Comparison of ENCODE assay signal across 8 cellular contexts in genomic region chr19:35090160-35090794, GRCh38. TPM values are rescaled to one million over a fixed set of nuclear protein-coding genes. Genes with fewer than 3 reads are reported as not detected.
A peak's percentile ranks its signal among the peaks of the same experiment; 100 is the strongest.
DNase-seq lines count a peak whose midpoint lies in the region; ATAC-seq, FAIRE-seq and TF ChIP-seq lines count a peak whose summit lies in the region.

No MANE protein-coding gene starts in this region.

- H3K4me2 ChIP-seq in endothelial cell of umbilical vein (ENCODE audit: insufficient read depth, low read length), result no peak overlapping the region
- H3K4me2 ChIP-seq in mesenchymal stem cell (ENCODE audit: low read length, poor library complexity, severe bottlenecking), result peak overlapping the region; percentile 30

- H2BK15ac ChIP-seq in mesenchymal stem cell (ENCODE audit: low read depth, poor library complexity, severe bottlenecking), result no peak overlapping the region

- H2BK12ac ChIP-seq in mesenchymal stem cell (ENCODE audit: low read length in 2 of 2), result no peak overlapping the region

- H3K18ac ChIP-seq in mesenchymal stem cell (ENCODE audit: low read depth in 1 of 2, low read length in 2 of 2), result no peak overlapping the region

- TF ChIP-seq CTCF in GM13977 (IDR thresholded peaks at IDR 0.05; ENCODE audit: extremely low read depth, insufficient read depth, missing control alignments) (peak; percentile 64), endothelial cell of umbilical vein (IDR thresholded peaks at IDR 0.05; ENCODE audit: extremely low read depth in 1 of 2, insufficient read depth in 1 of 2, low read depth in 1 of 2, low read length in 2 of 2) (peak; percentile 41 to 66), stomach (IDR thresholded peaks at IDR 0.05) (peak in 5 of 7 experiments; percentile 46 to 76 (median 59))

- FAIRE-seq in endothelial cell of umbilical vein (lab: Jason Lieb, UNC), result peak; percentile 67

- DNase-seq in GM13977 (ENCODE audit: low spot score) (peak; percentile 85), NCI-H2171 (lab: John Stamatoyannopoulos, UW) (peak; percentile 65), endothelial cell of umbilical vein (ENCODE audit: low read depth, low spot score) (peak; percentile 57), mesenchymal stem cell (peak; percentile 69), stomach (peak; percentile 69)
- DNase-seq in activated CD4-positive, alpha-beta T cell treated with anti-CD3 and anti-CD28 coated beads, Interleukin-2, amount 50 U/mL, for 4 hours, result peak; percentile 29 to 33

- intact Hi-C loops in endothelial cell of umbilical vein (cut with micrococcal nuclease) (loop anchor here (1.0 kb wide), 3 partner anchors 23 to 117 kb away; no protein-coding TSS in a partner anchor), stomach (cut with DNase I; ENCODE audit: low total_unique reads) (no loop called here)

- TF ChIP-seq POLR2A in endothelial cell of umbilical vein (IDR thresholded peaks at IDR 0.05; ENCODE audit: low read depth, low read length), result no peak
- no peak for TF ChIP-seq POLR2A in stomach (IDR thresholded peaks at IDR 0.05)

- H3K4me1 ChIP-seq in ACC112 (ENCODE audit: control insufficient read depth, insufficient read depth, low read length, unreplicated experiment) (no peaks in the 10 kb centered on the region), endothelial cell of umbilical vein (ENCODE audit: control insufficient read depth, extremely low read depth, insufficient read depth, low read length) (no peaks in the 10 kb centered on the region), mesenchymal stem cell (ENCODE audit: control insufficient read depth, insufficient read depth, low read depth, low read length) (peaks cover 11% of the 10 kb centered on the region), stomach (peaks cover 7 to 15% (median 11%) of the 10 kb centered on the region in 4 donors)

- H2AFZ ChIP-seq in ACC112 (ENCODE audit: low read length, unreplicated experiment) (no peak overlapping the region), endothelial cell of umbilical vein (ENCODE audit: low read depth, low read length) (peak overlapping the region; percentile 54), mesenchymal stem cell (ENCODE audit: low read depth, low read length) (no peak overlapping the region)

- 54% methylated on average over 10 of the region's 14 CpGs for WGBS in mesenchymal stem cell
- WGBS in stomach, 5 donors, result 15 to 26% (median 17%) methylated on average over 14 of the region's 14 CpGs

- no peak for ATAC-seq in HG02623 (IDR thresholded peaks at IDR 0.05; ENCODE audit: unreplicated experiment)

- H4K20me1 ChIP-seq in endothelial cell of umbilical vein (replicated peaks; ENCODE audit: control insufficient read depth, extremely low read depth, insufficient read depth, low read length), result no peaks in the 10 kb centered on the region

- CTCF ChIA-PET in endothelial cell of umbilical vein (lab: Charles Lee), result interaction anchor here (3.4 to 4.3 kb wide), 2 partner anchors 23 to 47 kb away, joined by 25 to 35 read pairs; no protein-coding TSS in a partner anchor

- BruUV-seq in endothelial cell of umbilical vein (replicated peaks; lab: Mats Ljungman, UMichigan), result no TSS peak

- no peak overlapping the region for H3K14ac ChIP-seq in mesenchymal stem cell (ENCODE audit: low read length in 2 of 2)

- H3K23ac ChIP-seq in mesenchymal stem cell (ENCODE audit: low read length in 2 of 2), result no peak overlapping the region

- H4K91ac ChIP-seq in mesenchymal stem cell (ENCODE audit: low read length), result no peak overlapping the region

- H3K27me3 ChIP-seq in ACC112 (ENCODE audit: insufficient read depth, low read length) (no peaks in the 10 kb centered on the region), endothelial cell of umbilical vein (ENCODE audit: control insufficient read depth in 2 of 2, insufficient read depth in 2 of 2, low read length in 2 of 2) (peaks cover 1 to 2% of the 10 kb centered on the region in 2 experiments), mesenchymal stem cell (ENCODE audit: control insufficient read depth in 1 of 2, insufficient read depth in 1 of 2, low read length in 2 of 2) (peaks cover 0 to 28% of the 10 kb centered on the region in 2 experiments), stomach (peaks cover 0 to 18% (median 4%) of the 10 kb centered on the region in 3 donors)

- no peaks in the 10 kb centered on the region for H3K9me3 ChIP-seq in endothelial cell of umbilical vein (replicated peaks; ENCODE audit: control insufficient read depth, insufficient read depth, low read length)
- H3K9me3 ChIP-seq in mesenchymal stem cell (ENCODE audit: control insufficient read depth, low read length), result no peaks in the 10 kb centered on the region
- no peaks in the 10 kb centered on the region for H3K9me3 ChIP-seq in stomach

- no peak overlapping the region for H2BK120ac ChIP-seq in mesenchymal stem cell (ENCODE audit: low read depth, low read length)

- no peak overlapping the region for H2AK5ac ChIP-seq in mesenchymal stem cell (ENCODE audit: low read length, severe bottlenecking)

- H2BK5ac ChIP-seq in mesenchymal stem cell (ENCODE audit: low read depth, low read length, poor library complexity, severe bottlenecking), result no peak overlapping the region

- POLR2A ChIA-PET in endothelial cell of umbilical vein (lab: Charles Lee), result no interaction called here

- H3K79me2 ChIP-seq in ACC112 (ENCODE audit: control insufficient read depth, insufficient read depth, low read length, unreplicated experiment) (no peaks in the 10 kb centered on the region), endothelial cell of umbilical vein (ENCODE audit: control insufficient read depth, insufficient read depth, low read length) (no peaks in the 10 kb centered on the region)

- no peaks in the 10 kb centered on the region for H3K79me1 ChIP-seq in mesenchymal stem cell (replicated peaks; ENCODE audit: low read length, poor library complexity, severe bottlenecking)

- H3K4ac ChIP-seq in mesenchymal stem cell (ENCODE audit: low read depth in 1 of 2, low read length in 2 of 2), result no peak overlapping the region

- in situ Hi-C loops in GM13977 (cut with MboI; ENCODE audit: low pct_unique_long_range_greater_than_20kb, low sequenced_read_pairs, unreplicated experiment), result no loop called here

- H3K9me1 ChIP-seq in endothelial cell of umbilical vein (replicated peaks; ENCODE audit: control insufficient read depth, extremely low read depth, insufficient read depth, low read length), result no peaks in the 10 kb centered on the region

- H3K27ac ChIP-seq in ACC112 (ENCODE audit: low read depth, low read length) (no peak overlapping the region), endothelial cell of umbilical vein (ENCODE audit: insufficient read depth, low read depth, low read length) (no peak overlapping the region), mesenchymal stem cell (ENCODE audit: low read length, poor library complexity, severe bottlenecking) (no peak overlapping the region), stomach (peak overlapping the region in 2 of 5 donors; percentile 42 to 43)

- dilution Hi-C loops in endothelial cell of umbilical vein (cut with MboI; ENCODE audit: extremely low pct_ligation_motif_present, low sequenced_read_pairs), result no loop called here

- no peak overlapping the region for H3K9ac ChIP-seq in endothelial cell of umbilical vein (replicated peaks; ENCODE audit: extremely low read depth, insufficient read depth, low read length)
- H3K9ac ChIP-seq in mesenchymal stem cell (ENCODE audit: low read length), result peak overlapping the region; percentile 32

- no peaks in the 10 kb centered on the region for H3K36me3 ChIP-seq in ACC112 (ENCODE audit: insufficient read depth, low read length)
- no peaks in the 10 kb centered on the region for H3K36me3 ChIP-seq in endothelial cell of umbilical vein (ENCODE audit: control insufficient read depth in 2 of 2, extremely low read depth in 1 of 2, insufficient read depth in 2 of 2, low read length in 2 of 2)
- H3K36me3 ChIP-seq in mesenchymal stem cell (ENCODE audit: control insufficient read depth in 1 of 2, insufficient read depth in 2 of 2, low read depth in 1 of 2, low read length in 2 of 2), result no peaks in the 10 kb centered on the region
- no peaks in the 10 kb centered on the region for H3K36me3 ChIP-seq in stomach

- no peak for TF ChIP-seq EP300 in stomach (IDR thresholded peaks at IDR 0.05)

- H3K4me3 ChIP-seq in ACC112 (ENCODE audit: low read depth, low read length) (peak overlapping the region; percentile 31), endothelial cell of umbilical vein (replicated peaks in 1 of 3; ENCODE audit: insufficient read depth in 1 of 3, low read depth in 1 of 3, low read length in 3 of 3) (no peak overlapping the region), mesenchymal stem cell (ENCODE audit: insufficient read depth in 1 of 2, low read depth in 1 of 2, low read length in 2 of 2) (peak overlapping the region in 1 of 2 experiments; percentile 51), stomach (peak overlapping the region; percentile 16 to 28 (median 19))

- H4K8ac ChIP-seq in mesenchymal stem cell (ENCODE audit: low read length), result no peak overlapping the region

RNA-seq across cellular contexts. Expression of gene FXYD3, which starts 25.3 kb away (rescaled TPM):
- total RNA-seq in endothelial cell of umbilical vein, result not detected in 2 replicates
- not detected in 2 replicates for polyA plus RNA-seq in endothelial cell of umbilical vein
- polyA plus RNA-seq in endothelial cell of umbilical vein (2011; cell fraction: cytosol; rRNA removed), result 0.08 TPM in 1 of 2 replicates, not detected in the other
- not detected in 2 replicates for polyA plus RNA-seq in endothelial cell of umbilical vein (2011; cell fraction: nucleus; rRNA removed)
- not detected in 2 replicates for polyA plus RNA-seq in endothelial cell of umbilical vein (2012)
- not detected in 2 replicates for polyA minus RNA-seq in endothelial cell of umbilical vein
- 5.8 TPM for polyA minus RNA-seq in endothelial cell of umbilical vein (2011; cell fraction: cytosol; rRNA and poly(A)+ RNA removed)
- not detected in 2 replicates for polyA minus RNA-seq in endothelial cell of umbilical vein (2011; cell fraction: nucleus; rRNA and poly(A)+ RNA removed)
- polyA plus RNA-seq in mesenchymal stem cell (2013, experiment 1 of 2), result not detected
- not detected for polyA plus RNA-seq in mesenchymal stem cell (2013, experiment 2 of 2)
- 100 to 1,000 TPM in 4 of 5 donors, 10 to 100 TPM in 1; 84.8 to 704 (median 191) TPM for total RNA-seq in stomach
- 100 to 1,000 TPM; 442 to 800 (median 537) TPM for polyA plus RNA-seq in stomach

RNA-seq across cellular contexts. Expression of gene LGI4, which starts 44.6 kb away (rescaled TPM):
- total RNA-seq in endothelial cell of umbilical vein, result not detected in 2 replicates
- not detected in 2 replicates for polyA plus RNA-seq in endothelial cell of umbilical vein
- not detected in 2 replicates for polyA plus RNA-seq in endothelial cell of umbilical vein (2011; cell fraction: cytosol; rRNA removed)
- polyA plus RNA-seq in endothelial cell of umbilical vein (2011; cell fraction: nucleus; rRNA removed), result 0.11 and 0.35 TPM in 2 replicates
- 0.15 TPM in 1 of 2 replicates, not detected in the other for polyA plus RNA-seq in endothelial cell of umbilical vein (2012)
- polyA minus RNA-seq in endothelial cell of umbilical vein, result not detected in 2 replicates
- not detected for polyA minus RNA-seq in endothelial cell of umbilical vein (2011; cell fraction: cytosol; rRNA and poly(A)+ RNA removed)
- polyA minus RNA-seq in endothelial cell of umbilical vein (2011; cell fraction: nucleus; rRNA and poly(A)+ RNA removed), result not detected in 2 replicates
- polyA plus RNA-seq in mesenchymal stem cell (2013, experiment 1 of 2), result 0.15 TPM
- polyA plus RNA-seq in mesenchymal stem cell (2013, experiment 2 of 2), result 0.11 TPM
- total RNA-seq in stomach, result 10 to 100 TPM in 3 of 5 donors, 1 to 10 TPM in 2; 3.1 to 40.0 (median 16.3) TPM
- 10 to 100 TPM in 2 of 3 donors, 1 to 10 TPM in 1; 4.4 to 18.6 (median 10.4) TPM for polyA plus RNA-seq in stomach

RNA-seq across cellular contexts. Expression of gene FXYD1, which starts 48.3 kb away (rescaled TPM):
- total RNA-seq in endothelial cell of umbilical vein (not detected in 2 replicates), stomach (100 to 1,000 TPM in 1 of 5 donors, 10 to 100 TPM in 2, 1 to 10 TPM in 1, not detected in 1; 7.5 to 193 (median 14.8) TPM)
- polyA plus RNA-seq in endothelial cell of umbilical vein (not detected in 2 replicates), stomach (10 to 100 TPM; 24.0 to 67.4 (median 60.3) TPM)
- not detected in 2 replicates for polyA plus RNA-seq in endothelial cell of umbilical vein (2011; cell fraction: cytosol; rRNA removed)
- polyA plus RNA-seq in endothelial cell of umbilical vein (2011; cell fraction: nucleus; rRNA removed), result not detected in 2 replicates
- 0.60 and 0.80 TPM in 2 replicates for polyA plus RNA-seq in endothelial cell of umbilical vein (2012)
- polyA minus RNA-seq in endothelial cell of umbilical vein, result not detected in 2 replicates
- not detected for polyA minus RNA-seq in endothelial cell of umbilical vein (2011; cell fraction: cytosol; rRNA and poly(A)+ RNA removed)
- not detected in 2 replicates for polyA minus RNA-seq in endothelial cell of umbilical vein (2011; cell fraction: nucleus; rRNA and poly(A)+ RNA removed)
- polyA plus RNA-seq in mesenchymal stem cell (2013, experiment 1 of 2), result 0.33 TPM
- polyA plus RNA-seq in mesenchymal stem cell (2013, experiment 2 of 2), result 0.33 TPM

RNA-seq across cellular contexts. Expression of gene HPN, which starts 48.8 kb away (rescaled TPM):
- total RNA-seq in endothelial cell of umbilical vein, result 0.23 TPM in 1 of 2 replicates, not detected in the other
- 0.05 and 0.10 TPM in 2 replicates for polyA plus RNA-seq in endothelial cell of umbilical vein
- polyA plus RNA-seq in endothelial cell of umbilical vein (2011; cell fraction: cytosol; rRNA removed), result 0.04 TPM in 1 of 2 replicates, not detected in the other
- polyA plus RNA-seq in endothelial cell of umbilical vein (2011; cell fraction: nucleus; rRNA removed), result 0.21 and 0.31 TPM in 2 replicates
- not detected in 2 replicates for polyA plus RNA-seq in endothelial cell of umbilical vein (2012)
- 0.13 TPM in 1 of 2 replicates, not detected in the other for polyA minus RNA-seq in endothelial cell of umbilical vein
- not detected for polyA minus RNA-seq in endothelial cell of umbilical vein (2011; cell fraction: cytosol; rRNA and poly(A)+ RNA removed)
- 0.29 TPM in 1 of 2 replicates, not detected in the other for polyA minus RNA-seq in endothelial cell of umbilical vein (2011; cell fraction: nucleus; rRNA and poly(A)+ RNA removed)
- 0.21 TPM for polyA plus RNA-seq in mesenchymal stem cell (2013, experiment 1 of 2)
- polyA plus RNA-seq in mesenchymal stem cell (2013, experiment 2 of 2), result 0.15 TPM
- 10 to 100 TPM in 4 of 5 donors, not detected in 1; 14.7 to 45.2 (median 21.9) TPM for total RNA-seq in stomach
- 10 to 100 TPM; 19.2 to 39.4 (median 33.7) TPM for polyA plus RNA-seq in stomach

RNA-seq across cellular contexts. Expression of gene FXYD7, which starts 52.8 kb away (rescaled TPM):
- not detected in 2 replicates for total RNA-seq in endothelial cell of umbilical vein
- polyA plus RNA-seq in endothelial cell of umbilical vein, result 0.40 TPM in 1 of 2 replicates, not detected in the other
- polyA plus RNA-seq in endothelial cell of umbilical vein (2011; cell fraction: cytosol; rRNA removed), result 0.14 TPM in 1 of 2 replicates, not detected in the other
- not detected in 2 replicates for polyA plus RNA-seq in endothelial cell of umbilical vein (2011; cell fraction: nucleus; rRNA removed)
- polyA plus RNA-seq in endothelial cell of umbilical vein (2012), result 0.44 TPM in 1 of 2 replicates, not detected in the other
- not detected in 2 replicates for polyA minus RNA-seq in endothelial cell of umbilical vein
- polyA minus RNA-seq in endothelial cell of umbilical vein (2011; cell fraction: cytosol; rRNA and poly(A)+ RNA removed), result not detected
- not detected in 2 replicates for polyA minus RNA-seq in endothelial cell of umbilical vein (2011; cell fraction: nucleus; rRNA and poly(A)+ RNA removed)
- 0.07 TPM for polyA plus RNA-seq in mesenchymal stem cell (2013, experiment 1 of 2)
- polyA plus RNA-seq in mesenchymal stem cell (2013, experiment 2 of 2), result not detected
- 1 to 10 TPM in 1 of 5 donors, not detected in 4; 2.6 TPM for total RNA-seq in stomach
- under 1 TPM in 1 of 3 donors, not detected in 2; 0.55 TPM for polyA plus RNA-seq in stomach

Comparison
In these comparisons a context has a peak if more than half of its experiments do, and no peak if none do; other contexts are left out.
1. H3K4me3 ChIP-seq: peak in ACC112 (single experiment) and stomach (4 of 4); none in endothelial cell of umbilical vein (0 of 3).
2. DNase-seq: peak in every context shown above with its lines; median percentile 85 in GM13977; 69 in mesenchymal stem cell; 69 in stomach; 65 in NCI-H2171; 57 in endothelial cell of umbilical vein; 31 in activated CD4-positive, alpha-beta T cell treated with anti-CD3 and anti-CD28 coated beads, Interleukin-2, amount 50 U/mL, for 4 hours.
3. RNA of gene FXYD3, which starts 25.3 kb away (total RNA-seq): 84.8 to 704 TPM in stomach; not detected in endothelial cell of umbilical vein; every median in the first group is over 10 times any median in the second.
4. Peak in every context shown above with its lines, with median percentiles within 50 percentile points of each other: CTCF ChIP-seq.